ENCODE assay signal across 10 cellular contexts in genomic region chr10:123402656-123403055, GRCh38.
DNase-seq lines count a peak whose midpoint lies in the region; ATAC-seq and TF ChIP-seq lines count a peak whose summit lies in the region.
"Had no signal": no experiment of that assay in that cellular context is flagged by ENCODE, and none has a peak within 500 bp of the region (broad histone marks: within the 10 kb centered on the region; RNA-seq: fewer than 3 reads in every experiment).

No MANE protein-coding gene starts in this region.

- H3K9ac ChIP-seq in endodermal cell (ENCODE audit: extremely low read depth, low read length, poor library complexity, severe bottlenecking), result no peak overlapping the region

- DNase-seq in endodermal cell (peak; percentile 5), cardiac septum (ENCODE audit: low spot score) (no peak), NCI-H345 (lab: John Stamatoyannopoulos, UW) (no peak), C1 segment of cervical spinal cord (lab: John Stamatoyannopoulos, UW) (no peak), chondrocyte (ENCODE audit: low spot score) (no peak)
- DNase-seq: activated naive CD4-positive, alpha-beta T cell; stimulated activated CD4-positive, alpha-beta T cell treated with anti-CD3 and anti-CD28 coated beads, Interleukin-15, amount 100 ng/mL, for 24 hours had no signal

- no peak overlapping the region for H3K4me3 ChIP-seq in endodermal cell (ENCODE audit: low read length)

- ATAC-seq in GM18861 (IDR thresholded peaks at IDR 0.05; ENCODE audit: unreplicated experiment) (peak; percentile 75), GM21737 (IDR thresholded peaks at IDR 0.05; ENCODE audit: unreplicated experiment) (peak; percentile 74), HG03460 (IDR thresholded peaks at IDR 0.05; ENCODE audit: unreplicated experiment) (peak; percentile 81)

- H3K27ac Mint-ChIP-seq in endodermal cell, result no peak overlapping the region
- H3K27ac Mint-ChIP-seq in chondrocyte (ENCODE audit: unreplicated experiment), result no peak overlapping the region

- H3K4me3 Mint-ChIP-seq in endodermal cell (no peak overlapping the region), chondrocyte (ENCODE audit: unreplicated experiment) (no peak overlapping the region)

- peaks cover 31% of the 10 kb centered on the region for H3K9me3 Mint-ChIP-seq in endodermal cell
- H3K9me3 Mint-ChIP-seq in chondrocyte (ENCODE audit: low read depth), result peaks cover 22% of the 10 kb centered on the region

- no peaks in the 10 kb centered on the region for H3K4me1 Mint-ChIP-seq in endodermal cell
- H3K4me1 Mint-ChIP-seq in chondrocyte (ENCODE audit: low read depth), result no peaks in the 10 kb centered on the region

- no peaks in the 10 kb centered on the region for H3K36me3 ChIP-seq in endodermal cell (ENCODE audit: control insufficient read depth, insufficient read depth, low read length)

- intact Hi-C loops in cardiac septum (cut with DNase I), result no loop called here

- H3K27me3 Mint-ChIP-seq in endodermal cell (ENCODE audit: insufficient read depth) (no peaks in the 10 kb centered on the region), chondrocyte (ENCODE audit: low read depth) (no peaks in the 10 kb centered on the region)

- H3K27ac ChIP-seq in endodermal cell (ENCODE audit: low read depth, low read length), result no peak overlapping the region

- TF ChIP-seq CTCF in endodermal cell (conservative IDR thresholded peaks at IDR 0.05) (no peak), chondrocyte (IDR thresholded peaks at IDR 0.05) (no peak)

- H3K9me3 ChIP-seq in endodermal cell (ENCODE audit: control insufficient read depth, low read length), result peaks cover 21% of the 10 kb centered on the region

- H3K27me3 ChIP-seq in endodermal cell (ENCODE audit: control insufficient read depth, insufficient read depth, low read length, poor library complexity, severe bottlenecking), result no peaks in the 10 kb centered on the region

- WGBS in endodermal cell (ENCODE audit: insufficient coverage in 1 of 2, insufficient read length in 1 of 2), 2 experiments, result 90 to 91% methylated on average over 5 of the region's 5 CpGs

- peaks cover 2% of the 10 kb centered on the region for H3K36me3 Mint-ChIP-seq in endodermal cell (ENCODE audit: low read depth)
- no peaks in the 10 kb centered on the region for H3K36me3 Mint-ChIP-seq in chondrocyte (ENCODE audit: low read depth)

- no peaks in the 10 kb centered on the region for H3K4me1 ChIP-seq in endodermal cell (ENCODE audit: control insufficient read depth, insufficient read depth, low read length)
